1 cellular context compared by ENCODE assay signal in genomic region chr11:29319231-29319630, GRCh38.
TF ChIP-seq lines count a peak whose summit lies in the region.

No MANE protein-coding gene starts in this region.

TF ChIP-seq in HepG2, 621 proteins besides CTCF, POLR2A, EP300 and RAD21 (continued from another document):
- no peak for TF ChIP-seq ATF2 (CRISPR knock-in tag; IDR thresholded peaks at IDR 0.05)
- no peak for TF ChIP-seq MNT (IDR thresholded peaks at IDR 0.05)
- no peak for TF ChIP-seq ZFP1 (CRISPR knock-in tag; IDR thresholded peaks at IDR 0.05)
TF ChIP-seq in HepG2: peak in this region for 0.
